Comparison of ENCODE assay signal across 11 cellular contexts in genomic region chr15:34837246-34838016, GRCh38. TPM values are rescaled to one million over a fixed set of nuclear protein-coding genes. Genes with fewer than 3 reads are reported as not detected.
A peak's percentile ranks its signal among the peaks of the same experiment; 100 is the strongest.
DNase-seq lines count a peak whose midpoint lies in the region; ATAC-seq, FAIRE-seq and TF ChIP-seq lines count a peak whose summit lies in the region.
"Had no signal": no experiment of that assay in that cellular context is flagged by ENCODE, and none has a peak within 500 bp of the region (broad histone marks: within the 10 kb centered on the region; RNA-seq: fewer than 3 reads in every experiment).

No MANE protein-coding gene starts in this region.

- no peak overlapping the region for H3K14ac ChIP-seq in mesenchymal stem cell (ENCODE audit: low read length in 2 of 2)

- DNase-seq in AG10803 (ENCODE audit: low read depth) (peak; percentile 69), HTR-8/SVneo (ENCODE audit: insufficient read length, low spot score) (peak; percentile 24), mammary epithelial cell (peak; percentile 87), mesenchymal stem cell (peak; percentile 23), NCI-H526 treated with DMSO at 0.1 percent for 48 hours (lab: John Stamatoyannopoulos, UW) (no peak), body of pancreas (no peak), activated gamma-delta T cell treated with Interleukin-2 at 50 U/mL for 16 hours (no peak), NCI-H1092 (lab: John Stamatoyannopoulos, UW) (no peak)
- DNase-seq: activated T-cell treated with anti-CD3 and anti-CD28 coated beads, Interleukin-2, amount 50 U/mL, for 72 hours; colonic mucosa; stomach had no signal

- 51% methylated on average over 6 of the region's 6 CpGs for WGBS in mammary epithelial cell (ENCODE audit: low coverage, missing lambda C conversion rate)
- 54% methylated on average over 6 of the region's 6 CpGs for WGBS in mesenchymal stem cell
- 64 to 66% methylated on average over 6 of the region's 6 CpGs for WGBS in body of pancreas, 2 donors

- no peak overlapping the region for H2BK120ac ChIP-seq in mesenchymal stem cell (ENCODE audit: low read depth, low read length)

- no peak overlapping the region for H2BK5ac ChIP-seq in mesenchymal stem cell (ENCODE audit: low read depth, low read length, poor library complexity, severe bottlenecking)

- TF ChIP-seq CTCF in AG10803 (conservative IDR thresholded peaks at IDR 0.05; ENCODE audit: low read length), result no peak
- no peak for TF ChIP-seq CTCF in mammary epithelial cell (conservative IDR thresholded peaks at IDR 0.05 in 1 of 2, IDR thresholded peaks at IDR 0.05 in 1 of 2; ENCODE audit: extremely low read depth in 1 of 2, insufficient read depth in 1 of 2, low read depth in 1 of 2, low read length in 2 of 2)
- TF ChIP-seq CTCF in body of pancreas (IDR thresholded peaks at IDR 0.05), result no peak

- no peaks in the 10 kb centered on the region for H3K79me1 ChIP-seq in mesenchymal stem cell (replicated peaks; ENCODE audit: low read length, poor library complexity, severe bottlenecking)

- intact Hi-C loops in mammary epithelial cell (cut with micrococcal nuclease) (no loop called here), body of pancreas (cut with DNase I) (no loop called here)

- in situ Hi-C loops in mammary epithelial cell (cut with MboI; ENCODE audit: low sequenced_read_pairs in 2 of 2), result no loop called here

- H3K27me3 ChIP-seq in mammary epithelial cell (ENCODE audit: insufficient read depth, low read length) (no peaks in the 10 kb centered on the region), mesenchymal stem cell (ENCODE audit: control insufficient read depth in 1 of 2, insufficient read depth in 1 of 2, low read length in 2 of 2) (no peaks in the 10 kb centered on the region), body of pancreas (no peaks in the 10 kb centered on the region)
- H3K27me3 ChIP-seq: colonic mucosa, stomach had no signal

- H3K9me3 ChIP-seq in mammary epithelial cell (replicated peaks; ENCODE audit: insufficient read depth, low read length) (no peaks in the 10 kb centered on the region), mesenchymal stem cell (ENCODE audit: control insufficient read depth, low read length) (peaks cover 2% of the 10 kb centered on the region), body of pancreas (no peaks in the 10 kb centered on the region)
- H3K9me3 ChIP-seq: colonic mucosa had no signal

- H4K20me1 ChIP-seq in mammary epithelial cell (ENCODE audit: insufficient read depth, low read length), result no peaks in the 10 kb centered on the region

- H2BK12ac ChIP-seq in mesenchymal stem cell (ENCODE audit: low read length in 2 of 2), result no peak overlapping the region

- no peak overlapping the region for H3K4ac ChIP-seq in mesenchymal stem cell (ENCODE audit: low read depth in 1 of 2, low read length in 2 of 2)

- H3K79me2 ChIP-seq in mammary epithelial cell (ENCODE audit: insufficient read depth, low read length), result no peaks in the 10 kb centered on the region

- H3K36me3 ChIP-seq in mammary epithelial cell (ENCODE audit: insufficient read depth, low read length) (no peaks in the 10 kb centered on the region), mesenchymal stem cell (ENCODE audit: control insufficient read depth in 1 of 2, insufficient read depth in 2 of 2, low read depth in 1 of 2, low read length in 2 of 2) (no peaks in the 10 kb centered on the region), body of pancreas (replicated peaks in 1 of 2; ENCODE audit: insufficient read depth in 1 of 2, low read depth in 2 of 2) (no peaks in the 10 kb centered on the region)
- H3K36me3 ChIP-seq: colonic mucosa, stomach had no signal

- no peak overlapping the region for H3K18ac ChIP-seq in mesenchymal stem cell (ENCODE audit: low read depth in 1 of 2, low read length in 2 of 2)

- BruUV-seq in mammary epithelial cell (replicated peaks; lab: Mats Ljungman, UMichigan), result no TSS peak

- no peak overlapping the region for H2AFZ ChIP-seq in mammary epithelial cell (ENCODE audit: low read depth, low read length)
- no peak overlapping the region for H2AFZ ChIP-seq in mesenchymal stem cell (ENCODE audit: low read depth, low read length)

- H3K9ac ChIP-seq in mammary epithelial cell (ENCODE audit: insufficient read depth, low read length) (no peak overlapping the region), mesenchymal stem cell (ENCODE audit: low read length) (peak overlapping the region; percentile 29)

- H2AK5ac ChIP-seq in mesenchymal stem cell (ENCODE audit: low read length, severe bottlenecking), result no peak overlapping the region

- no peak overlapping the region for H4K91ac ChIP-seq in mesenchymal stem cell (ENCODE audit: low read length)

- dilution Hi-C loops in mammary epithelial cell (cut with HindIII; ENCODE audit: low sequenced_read_pairs), result loop anchor here (5.0 kb wide), 1 partner anchor 75 kb away; no protein-coding TSS in a partner anchor

- H2BK15ac ChIP-seq in mesenchymal stem cell (ENCODE audit: low read depth, poor library complexity, severe bottlenecking), result no peak overlapping the region

- H3K27ac ChIP-seq in mammary epithelial cell (ENCODE audit: insufficient read depth, low read depth, low read length) (no peak overlapping the region), mesenchymal stem cell (ENCODE audit: low read length, poor library complexity, severe bottlenecking) (peak overlapping the region; percentile 31), body of pancreas (no peak overlapping the region)
- H3K27ac ChIP-seq: colonic mucosa had no signal

- no peak overlapping the region for H4K8ac ChIP-seq in mesenchymal stem cell (ENCODE audit: low read length)

- H3K4me2 ChIP-seq in mammary epithelial cell (ENCODE audit: insufficient read depth, low read depth, low read length), result peak overlapping the region; percentile 6
- H3K4me2 ChIP-seq in mesenchymal stem cell (ENCODE audit: low read length, poor library complexity, severe bottlenecking), result no peak overlapping the region

- no peak for ATAC-seq in body of pancreas
- ATAC-seq: activated T-cell treated with anti-CD3 and anti-CD28 coated beads, Interleukin-2, amount 50 U/mL, for 72 hours had no signal

- no peak for TF ChIP-seq POLR2A in body of pancreas (IDR thresholded peaks at IDR 0.05)

- H3K23ac ChIP-seq in mesenchymal stem cell (ENCODE audit: low read length in 2 of 2), result no peak overlapping the region

- peak; percentile 46 for FAIRE-seq in HTR-8/SVneo (lab: Jason Lieb, UNC)

- CTCF ChIA-PET in mammary epithelial cell (lab: Charles Lee; ENCODE audit: low non-redundant PET), result no interaction called here

- H3K4me3 ChIP-seq in AG10803 (ENCODE audit: low read length) (no peak overlapping the region), mammary epithelial cell (replicated peaks in 1 of 3; ENCODE audit: insufficient read depth in 1 of 3, low read depth in 2 of 3, low read length in 3 of 3) (no peak overlapping the region), mesenchymal stem cell (ENCODE audit: insufficient read depth in 1 of 2, low read depth in 1 of 2, low read length in 2 of 2) (peak overlapping the region in 1 of 2 experiments; percentile 8), body of pancreas (no peak overlapping the region)
- H3K4me3 ChIP-seq: colonic mucosa, stomach had no signal

- H3K4me1 ChIP-seq in mammary epithelial cell (ENCODE audit: insufficient read depth, low read length), result peaks cover 5% of the 10 kb centered on the region
- H3K4me1 ChIP-seq in mesenchymal stem cell (ENCODE audit: control insufficient read depth, insufficient read depth, low read depth, low read length), result no peaks in the 10 kb centered on the region
- H3K4me1 ChIP-seq in body of pancreas, result no peaks in the 10 kb centered on the region
- H3K4me1 ChIP-seq: colonic mucosa, stomach had no signal

RNA-seq across cellular contexts. Expression of gene ACTC1, which starts 42.1 kb away (rescaled TPM):
- total RNA-seq in mammary epithelial cell (not detected), body of pancreas (1 to 10 TPM; 1.6 to 2.1 TPM)
- 0.16 TPM for polyA plus RNA-seq in mammary epithelial cell
- not detected for polyA minus RNA-seq in mammary epithelial cell
- 0.11 TPM for polyA plus RNA-seq in mesenchymal stem cell (2013, experiment 1 of 2)
- polyA plus RNA-seq in mesenchymal stem cell (2013, experiment 2 of 2), result 0.11 TPM
- total RNA-seq: activated T-cell treated with anti-CD3 and anti-CD28 coated beads, Interleukin-2, amount 50 U/mL, for 72 hours had no signal

Comparison
In these comparisons a context has a peak if more than half of its experiments do, and no peak if none do; other contexts are left out.
1. DNase-seq: peak in AG10803 (single experiment), HTR-8/SVneo (single experiment), mammary epithelial cell (single experiment) and mesenchymal stem cell (single experiment); none in NCI-H526 treated with DMSO at 0.1 percent for 48 hours (single experiment), body of pancreas (0 of 4), activated gamma-delta T cell treated with Interleukin-2 at 50 U/mL for 16 hours (single experiment) and NCI-H1092 (single experiment).